In the genomic region with DNA sequence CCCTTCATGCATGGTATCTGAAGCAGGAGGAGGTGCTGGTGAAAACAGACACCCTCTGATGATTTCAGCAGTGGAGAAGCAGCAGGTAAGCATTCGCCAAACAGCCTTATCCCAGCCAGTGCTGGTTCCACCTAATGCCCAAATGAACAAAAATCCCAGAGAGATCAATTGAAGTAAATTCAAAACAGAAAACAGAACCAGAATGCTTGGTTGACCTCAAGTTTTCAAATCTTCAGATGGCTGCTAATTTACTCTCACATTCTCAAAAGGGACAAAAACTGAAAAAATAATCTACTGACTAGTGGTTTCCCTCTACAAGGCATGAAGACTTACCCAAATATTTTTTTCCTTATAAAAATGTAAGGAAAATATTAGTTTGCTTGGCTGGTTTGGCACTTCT, we compare ENCODE assay signal across 15 cellular contexts.
DNase-seq lines count a peak whose midpoint lies in the region; ATAC-seq lines count a peak whose summit lies in the region.
"Had no signal": no experiment of that assay in that cellular context is flagged by ENCODE, and none has a peak within 500 bp of the region (broad histone marks: within the 10 kb centered on the region; RNA-seq: fewer than 3 reads in every experiment).

No MANE protein-coding gene starts in this region.

- H3K27ac Mint-ChIP-seq in memory B cell: peak overlapping the region; percentile 17

- DNase-seq in memory B cell (ENCODE audit: low spot score in 2 of 2) (no peak), EL (no peak), cerebellar nuclear complex (lab: John Stamatoyannopoulos, UW) (no peak)
- DNase-seq: activated CD4-positive, alpha-beta T cell treated with anti-CD3 and anti-CD28 coated beads for 1 hour; activated gamma-delta T cell; gastrocnemius medialis; H7; midbrain; NCI-H2171; occipital lobe; SW 1271 had no signal

- ATAC-seq in GM18907 (IDR thresholded peaks at IDR 0.05; ENCODE audit: unreplicated experiment) (peak; percentile 14), GM21723 (IDR thresholded peaks at IDR 0.05; ENCODE audit: unreplicated experiment) (peak; percentile 12), HG03135 (IDR thresholded peaks at IDR 0.05; ENCODE audit: unreplicated experiment) (peak; percentile 27), memory B cell (ENCODE audit: low read depth) (no peak)
- no peak for ATAC-seq in activated CD4-positive, CD25-positive, alpha-beta regulatory T cell treated with anti-CD3 and anti-CD28 coated beads, Interleukin-2, amount 50 U/mL, for 24 hours
- ATAC-seq: gastrocnemius medialis had no signal

- H3K27me3 Mint-ChIP-seq in memory B cell: no peaks in the 10 kb centered on the region

- no peak overlapping the region for H3K4me3 Mint-ChIP-seq in memory B cell

- no peaks in the 10 kb centered on the region for H3K9me3 Mint-ChIP-seq in memory B cell

- H3K36me3 Mint-ChIP-seq in memory B cell: peaks cover 26% of the 10 kb centered on the region

- H3K4me1 Mint-ChIP-seq in memory B cell: peaks cover 18% of the 10 kb centered on the region

Comparison
In these comparisons a context has a peak if more than half of its experiments do, and no peak if none do; other contexts are left out.
1. ATAC-seq: peak in GM18907 (single experiment), GM21723 (single experiment) and HG03135 (single experiment); none in memory B cell (single experiment) and activated CD4-positive, CD25-positive, alpha-beta regulatory T cell treated with anti-CD3 and anti-CD28 coated beads, Interleukin-2, amount 50 U/mL, for 24 hours (0 of 2).